Comparison of ENCODE assay signal across 1 cellular context in the genomic region with DNA sequence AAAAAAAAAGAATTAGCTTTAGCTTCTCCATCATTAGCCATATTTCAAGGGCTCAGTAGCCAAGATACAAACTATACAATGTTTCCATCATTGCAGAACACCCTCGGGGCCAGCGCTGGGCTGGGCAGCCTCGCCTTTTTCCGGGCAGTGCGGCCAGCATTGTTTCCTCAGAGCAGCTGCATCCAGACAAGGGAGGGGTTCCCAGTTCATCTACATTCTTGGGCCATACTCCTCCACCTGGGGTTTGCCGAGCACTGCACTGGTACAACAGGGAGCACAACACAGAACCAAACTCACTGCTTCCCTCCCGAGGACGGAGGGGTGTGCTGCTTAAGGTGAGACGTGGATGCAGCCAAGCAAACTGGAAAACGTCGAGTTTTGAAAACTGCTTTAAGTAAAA.
TF ChIP-seq lines count a peak whose summit lies in the region.

No MANE protein-coding gene starts in this region.

TF ChIP-seq in GM23338, 12 proteins besides CTCF, POLR2A, EP300 and RAD21 (continued from another document):
- TF ChIP-seq ZNF462 (CRISPR knock-in tag; IDR thresholded peaks at IDR 0.05) (no peak), ZNF331 (CRISPR knock-in tag; IDR thresholded peaks at IDR 0.05; ENCODE audit: low read depth) (no peak), JUNB (IDR thresholded peaks at IDR 0.05; ENCODE audit: unreplicated experiment) (no peak), ZNF114 (CRISPR knock-in tag; IDR thresholded peaks at IDR 0.05) (no peak), REST (IDR thresholded peaks at IDR 0.05; ENCODE audit: unreplicated experiment) (no peak), EZH2 (IDR thresholded peaks at IDR 0.05; ENCODE audit: low read depth, unreplicated experiment) (no peak), POLR2AphosphoS5 (IDR thresholded peaks at IDR 0.05; ENCODE audit: low read depth) (no peak), CREB1 (CRISPR knock-in tag; IDR thresholded peaks at IDR 0.05; ENCODE audit: low read depth) (no peak), NANOG (IDR thresholded peaks at IDR 0.05; ENCODE audit: borderline replicate concordance) (no peak)
